ENCODE assay signal across 14 cellular contexts in the genomic region with DNA sequence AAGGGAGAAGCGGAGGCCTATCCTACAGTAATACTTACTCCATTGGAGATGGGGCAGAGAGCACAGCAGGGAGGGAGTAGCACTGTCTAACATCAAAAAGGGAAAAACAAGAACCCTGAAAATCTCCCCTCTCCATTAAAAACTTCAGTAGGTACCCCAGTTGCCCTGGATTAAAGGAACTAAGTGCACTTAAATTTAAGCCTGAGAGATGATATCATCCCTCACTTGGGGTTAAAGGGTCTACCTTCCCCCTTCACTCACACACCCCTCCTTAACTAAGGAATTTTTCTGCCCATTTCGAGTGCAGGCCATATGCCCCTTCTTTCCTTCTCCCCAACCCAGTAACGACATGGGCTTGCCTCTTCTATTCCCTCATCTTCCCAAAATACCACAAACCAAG. TPM values are rescaled to one million over a fixed set of nuclear protein-coding genes. Genes with fewer than 3 reads are reported as not detected.
DNase-seq lines count a peak whose midpoint lies in the region; ATAC-seq, FAIRE-seq and TF ChIP-seq lines count a peak whose summit lies in the region.
"Had no signal": no experiment of that assay in that cellular context is flagged by ENCODE, and none has a peak within 500 bp of the region (broad histone marks: within the 10 kb centered on the region; RNA-seq: fewer than 3 reads in every experiment).

No MANE protein-coding gene starts in this region.

- no peak for ATAC-seq in A549
- ATAC-seq in body of pancreas: no peak
- ATAC-seq in GM18505 (IDR thresholded peaks at IDR 0.05; ENCODE audit: unreplicated experiment): no peak
- ATAC-seq: naive thymus-derived CD4-positive, alpha-beta T cell had no signal

- H3K27me3 Mint-ChIP-seq in nephron (ENCODE audit: low read depth): no peaks in the 10 kb centered on the region
- no peaks in the 10 kb centered on the region for H3K27me3 Mint-ChIP-seq in activated CD4-positive, alpha-beta memory T cell treated with anti-CD3 and anti-CD28 coated beads, Interleukin-2, amount 10 ng/mL, durations not matched to agents 7 days and 5 days
- H3K27me3 Mint-ChIP-seq: naive thymus-derived CD4-positive, alpha-beta T cell had no signal

- H3K27me3 ChIP-seq in HUES48 (ENCODE audit: control insufficient read depth, insufficient read depth, low read length) (no peaks in the 10 kb centered on the region), body of pancreas (no peaks in the 10 kb centered on the region)

- H3K9me3 ChIP-seq in A549: no peaks in the 10 kb centered on the region
- H3K9me3 ChIP-seq in HUES48 (ENCODE audit: control insufficient read depth, insufficient read depth, low read length): no peaks in the 10 kb centered on the region
- H3K9me3 ChIP-seq in body of pancreas: no peaks in the 10 kb centered on the region
- H3K9me3 ChIP-seq: thoracic aorta had no signal

- H3K4me1 Mint-ChIP-seq in nephron: peaks cover 52% of the 10 kb centered on the region
- peaks cover 43% of the 10 kb centered on the region for H3K4me1 Mint-ChIP-seq in activated CD4-positive, alpha-beta memory T cell treated with anti-CD3 and anti-CD28 coated beads, Interleukin-2, amount 10 ng/mL, durations not matched to agents 7 days and 5 days

- H3K36me3 ChIP-seq in HUES48 (ENCODE audit: control insufficient read depth, insufficient read depth, low read length) (peaks cover 21% of the 10 kb centered on the region), body of pancreas (replicated peaks in 1 of 2; ENCODE audit: insufficient read depth in 1 of 2, low read depth in 2 of 2) (peaks cover 0 to 11% of the 10 kb centered on the region in 2 donors)

- H3K9ac ChIP-seq in HUES48 (ENCODE audit: low read depth, low read length): no peak overlapping the region

- H3K4me1 ChIP-seq in A549: peaks cover 46% of the 10 kb centered on the region
- peaks cover 32% of the 10 kb centered on the region for H3K4me1 ChIP-seq in HUES48 (ENCODE audit: control insufficient read depth, insufficient read depth, low read length)
- H3K4me1 ChIP-seq in body of pancreas: peaks cover 45% of the 10 kb centered on the region

- FAIRE-seq in A549 (lab: Jason Lieb, UNC): no peak
- FAIRE-seq: D721Med had no signal

- TF ChIP-seq RAD21 in A549 (conservative IDR thresholded peaks at IDR 0.05 in 1 of 2, IDR thresholded peaks at IDR 0.05 in 1 of 2): no peak

- H3K9me3 Mint-ChIP-seq in nephron: no peaks in the 10 kb centered on the region
- no peaks in the 10 kb centered on the region for H3K9me3 Mint-ChIP-seq in activated CD4-positive, alpha-beta memory T cell treated with anti-CD3 and anti-CD28 coated beads, Interleukin-2, amount 10 ng/mL, durations not matched to agents 7 days and 5 days
- H3K9me3 Mint-ChIP-seq: naive thymus-derived CD4-positive, alpha-beta T cell had no signal

- TF ChIP-seq CTCF in A549 (IDR thresholded peaks at IDR 0.05): no peak
- TF ChIP-seq CTCF in body of pancreas (IDR thresholded peaks at IDR 0.05): no peak
- TF ChIP-seq CTCF in nephron (IDR thresholded peaks at IDR 0.05; ENCODE audit: unreplicated experiment in 3 of 3): no peak

- H3K4me3 Mint-ChIP-seq in nephron: no peak overlapping the region
- H3K4me3 Mint-ChIP-seq in activated CD4-positive, alpha-beta memory T cell treated with anti-CD3 and anti-CD28 coated beads, Interleukin-2, amount 10 ng/mL, durations not matched to agents 7 days and 5 days: no peak overlapping the region
- H3K4me3 Mint-ChIP-seq: naive thymus-derived CD4-positive, alpha-beta T cell had no signal

- peaks cover 13% of the 10 kb centered on the region for H3K36me3 Mint-ChIP-seq in nephron (ENCODE audit: low read depth)
- peaks cover 15% of the 10 kb centered on the region for H3K36me3 Mint-ChIP-seq in activated CD4-positive, alpha-beta memory T cell treated with anti-CD3 and anti-CD28 coated beads, Interleukin-2, amount 10 ng/mL, durations not matched to agents 7 days and 5 days (ENCODE audit: low read depth)

- DNase-seq in A549 (ENCODE audit: low read depth in 1 of 2, low spot score in 1 of 2) (no peak), body of pancreas (no peak), inferior parietal cortex (ENCODE audit: extremely low spot score) (no peak), NCI-H2196 treated with DMSO at 0.1 percent for 48 hours (lab: John Stamatoyannopoulos, UW; ENCODE audit: unreplicated experiment) (no peak)
- DNase-seq in activated CD4-positive, alpha-beta memory T cell treated with anti-CD3 and anti-CD28 coated beads, Interleukin-2, amount 10 ng/mL, durations not matched to agents 7 days and 5 days: no peak
- DNase-seq: activated CD4-positive, alpha-beta T cell treated with anti-CD3 and anti-CD28 coated beads, Interleukin-2, amount 50 U/mL, for 4 hours; naive thymus-derived CD4-positive, alpha-beta T cell; NCI-H2171; stimulated activated CD4-positive, alpha-beta T cell treated with anti-CD3 and anti-CD28 coated beads, Interleukin-1b, Interleukin-23, amount 100 ng/mL, for 48 hours had no signal

- H3K27ac ChIP-seq in A549 (peak overlapping the region; percentile 94), HUES48 (ENCODE audit: low read depth, low read length) (peak overlapping the region; percentile 31), body of pancreas (peak overlapping the region; percentile 28 to 92 (median 89))

- CTCF ChIA-PET in A549 (lab: Yijun Ruan, JAX): interaction anchor here (0.7 to 3.4 kb wide), 3 partner anchors 52 to 110 kb away, joined by 3 to 17 read pairs (median 3); a partner anchor contains a TSS
- CTCF ChIA-PET in activated CD4-positive, alpha-beta memory T cell treated with anti-CD3 and anti-CD28 coated beads, Interleukin-2, amount 10 ng/mL, durations not matched to agents 7 days and 5 days (lab: Charles Lee): interaction anchor here (1.4 kb wide), 1 partner anchor 22 kb away, joined by 4 read pairs; no protein-coding TSS in a partner anchor

- TF ChIP-seq EP300 in A549 (IDR thresholded peaks at IDR 0.05): no peak

- WGBS in A549 (ENCODE audit: missing lambda C conversion rate): 86% methylated on average over 3 of the region's 3 CpGs
- 90% methylated on average over 3 of the region's 3 CpGs for WGBS in body of pancreas, 2 donors

- no peak overlapping the region for H3K4me3 ChIP-seq in A549
- H3K4me3 ChIP-seq in HUES48 (ENCODE audit: low read depth, low read length): no peak overlapping the region
- no peak overlapping the region for H3K4me3 ChIP-seq in body of pancreas
- H3K4me3 ChIP-seq: thoracic aorta had no signal

- TF ChIP-seq POLR2A in A549 (IDR thresholded peaks at IDR 0.05; ENCODE audit: low read length) (no peak), body of pancreas (IDR thresholded peaks at IDR 0.05) (no peak), GM18505 (IDR thresholded peaks at IDR 0.05; ENCODE audit: borderline replicate concordance, extremely low read depth, insufficient read depth, insufficient read length) (no peak)

- H3K4me2 ChIP-seq in A549: no peak overlapping the region; the same call in 1 of the 3 replicates

- POLR2A ChIA-PET in A549 (lab: Yijun Ruan, JAX): interaction anchor here (1.4 kb wide), 1 partner anchor 53 kb away, joined by 5 read pairs; a partner anchor contains a TSS
- POLR2A ChIA-PET in activated CD4-positive, alpha-beta memory T cell treated with anti-CD3 and anti-CD28 coated beads, Interleukin-2, amount 10 ng/mL, durations not matched to agents 7 days and 5 days (lab: Charles Lee): interaction anchor here (4.5 to 6.8 kb wide), 2 partner anchors 11 to 54 kb away, joined by 37 to 53 read pairs; a partner anchor contains a TSS

- peak overlapping the region; percentile 16 to 95 (median 63) for H3K27ac Mint-ChIP-seq in nephron
- H3K27ac Mint-ChIP-seq in activated CD4-positive, alpha-beta memory T cell treated with anti-CD3 and anti-CD28 coated beads, Interleukin-2, amount 10 ng/mL, durations not matched to agents 7 days and 5 days: no peak overlapping the region

- intact Hi-C loops in body of pancreas (cut with DNase I): no loop called here

TF ChIP-seq in A549, 52 proteins besides CTCF, POLR2A, EP300 and RAD21 (continues in another document):
- TF ChIP-seq CBX8 (IDR thresholded peaks at IDR 0.05): no peak

RNA-seq across cellular contexts. Expression of a gene that starts 3.7 kb away (rescaled TPM):
- 31.2 and 34.8 TPM in 2 replicates for polyA plus RNA-seq in A549 (2011; rRNA removed)
- polyA plus RNA-seq in A549 (2012; cell fraction: cytosol; rRNA removed): 9.7 and 11.3 TPM in 2 replicates
- 40.4 and 50.0 TPM in 2 replicates for polyA plus RNA-seq in A549 (2012; cell fraction: nucleus; rRNA removed)
- polyA plus RNA-seq in A549 (2017; fragmentation: RNase III; extraction: RNeasy Plus Mini Kit Qiagen cat#74134 plus additional on column Dnase treatment): 10.9 to 16.2 TPM (median 14.5 TPM) in 3 replicates
- 50.3 and 50.4 TPM in 2 replicates for polyA minus RNA-seq in A549 (2011; rRNA and poly(A)+ RNA removed)
- total RNA-seq in body of pancreas: 10 to 100 TPM in 1 of 2 donors, 1 to 10 TPM in 1; 3.0 to 28.3 TPM
- total RNA-seq in activated CD4-positive, alpha-beta memory T cell treated with anti-CD3 and anti-CD28 coated beads, Interleukin-2, amount 10 ng/mL, durations not matched to agents 7 days and 5 days: 10 to 100 TPM; 19.2 to 20.7 TPM
- polyA plus RNA-seq: naive thymus-derived CD4-positive, alpha-beta T cell had no signal

RNA-seq across cellular contexts. Expression of a gene that starts 12.8 kb away (rescaled TPM):
- polyA plus RNA-seq in A549 (2011; rRNA removed) (71.2 and 95.1 TPM in 2 replicates), A549 (2017; fragmentation: RNase III; extraction: RNeasy Plus Mini Kit Qiagen cat#74134 plus additional on column Dnase treatment) (92.3 to 97.7 TPM (median 94.6 TPM) in 3 replicates)
- polyA plus RNA-seq in A549 (2012; cell fraction: cytosol; rRNA removed): 72.5 and 101 TPM in 2 replicates
- polyA plus RNA-seq in A549 (2012; cell fraction: nucleus; rRNA removed): 146 TPM in 2 replicates
- polyA minus RNA-seq in A549 (2011; rRNA and poly(A)+ RNA removed): 73.2 and 78.5 TPM in 2 replicates
- 1 to 10 TPM; 4.7 to 8.2 TPM for total RNA-seq in body of pancreas
- total RNA-seq in activated CD4-positive, alpha-beta memory T cell treated with anti-CD3 and anti-CD28 coated beads, Interleukin-2, amount 10 ng/mL, durations not matched to agents 7 days and 5 days: 10 to 100 TPM; 82.3 to 84.3 TPM

RNA-seq across cellular contexts. Expression of a gene that starts 22.8 kb away (rescaled TPM):
- 0.04 and 0.05 TPM in 2 replicates for polyA plus RNA-seq in A549 (2011; rRNA removed)
- polyA plus RNA-seq in A549 (2012; cell fraction: cytosol; rRNA removed): 0.12 TPM in 2 replicates
- polyA plus RNA-seq in A549 (2012; cell fraction: nucleus; rRNA removed): 0.37 and 0.62 TPM in 2 replicates
- polyA plus RNA-seq in A549 (2017; fragmentation: RNase III; extraction: RNeasy Plus Mini Kit Qiagen cat#74134 plus additional on column Dnase treatment): 0.07 to 0.13 TPM (median 0.08 TPM) in 3 replicates
- polyA minus RNA-seq in A549 (2011; rRNA and poly(A)+ RNA removed): 0.10 and 0.17 TPM in 2 replicates
- 1 to 10 TPM in 1 of 2 donors, under 1 TPM in 1; 0.33 to 2.1 TPM for total RNA-seq in body of pancreas
- total RNA-seq in activated CD4-positive, alpha-beta memory T cell treated with anti-CD3 and anti-CD28 coated beads, Interleukin-2, amount 10 ng/mL, durations not matched to agents 7 days and 5 days: 10 to 100 TPM; 14.4 to 15.2 TPM

RNA-seq across cellular contexts. Expression of a gene that starts 41.1 kb away (rescaled TPM):
- polyA plus RNA-seq in A549 (2011; rRNA removed) (26.7 and 27.5 TPM in 2 replicates), A549 (2017; fragmentation: RNase III; extraction: RNeasy Plus Mini Kit Qiagen cat#74134 plus additional on column Dnase treatment) (22.8 to 25.4 TPM (median 23.7 TPM) in 3 replicates)
- 52.7 and 54.8 TPM in 2 replicates for polyA plus RNA-seq in A549 (2012; cell fraction: cytosol; rRNA removed)
- 39.5 and 45.1 TPM in 2 replicates for polyA plus RNA-seq in A549 (2012; cell fraction: nucleus; rRNA removed)
- 2.6 and 2.8 TPM in 2 replicates for polyA minus RNA-seq in A549 (2011; rRNA and poly(A)+ RNA removed)
- total RNA-seq in body of pancreas: 10 to 100 TPM in 1 of 2 donors, 1 to 10 TPM in 1; 9.6 to 35.5 TPM
- total RNA-seq in activated CD4-positive, alpha-beta memory T cell treated with anti-CD3 and anti-CD28 coated beads, Interleukin-2, amount 10 ng/mL, durations not matched to agents 7 days and 5 days: 10 to 100 TPM; 24.9 to 27.2 TPM

Comparison
In these comparisons a context has a peak if more than half of its experiments do, and no peak if none do; other contexts are left out.
1. H3K27ac ChIP-seq: peak in every context shown above with its lines; median percentile 94 in A549; 89 in body of pancreas; 31 in HUES48.
2. RNA of a gene that starts 12.8 kb away (total RNA-seq): 82.3 to 84.3 TPM in activated CD4-positive, alpha-beta memory T cell treated with anti-CD3 and anti-CD28 coated beads, Interleukin-2, amount 10 ng/mL, durations not matched to agents 7 days and 5 days; 4.7 to 8.2 TPM in body of pancreas; every median in the first group is over 4 times any median in the second.
3. RNA of a gene that starts 22.8 kb away (total RNA-seq): 14.4 to 15.2 TPM in activated CD4-positive, alpha-beta memory T cell treated with anti-CD3 and anti-CD28 coated beads, Interleukin-2, amount 10 ng/mL, durations not matched to agents 7 days and 5 days; 0.33 to 2.1 TPM in body of pancreas; every median in the first group is over 4 times any median in the second.